ENCODE assay signal across 20 cellular contexts in the genomic region with DNA sequence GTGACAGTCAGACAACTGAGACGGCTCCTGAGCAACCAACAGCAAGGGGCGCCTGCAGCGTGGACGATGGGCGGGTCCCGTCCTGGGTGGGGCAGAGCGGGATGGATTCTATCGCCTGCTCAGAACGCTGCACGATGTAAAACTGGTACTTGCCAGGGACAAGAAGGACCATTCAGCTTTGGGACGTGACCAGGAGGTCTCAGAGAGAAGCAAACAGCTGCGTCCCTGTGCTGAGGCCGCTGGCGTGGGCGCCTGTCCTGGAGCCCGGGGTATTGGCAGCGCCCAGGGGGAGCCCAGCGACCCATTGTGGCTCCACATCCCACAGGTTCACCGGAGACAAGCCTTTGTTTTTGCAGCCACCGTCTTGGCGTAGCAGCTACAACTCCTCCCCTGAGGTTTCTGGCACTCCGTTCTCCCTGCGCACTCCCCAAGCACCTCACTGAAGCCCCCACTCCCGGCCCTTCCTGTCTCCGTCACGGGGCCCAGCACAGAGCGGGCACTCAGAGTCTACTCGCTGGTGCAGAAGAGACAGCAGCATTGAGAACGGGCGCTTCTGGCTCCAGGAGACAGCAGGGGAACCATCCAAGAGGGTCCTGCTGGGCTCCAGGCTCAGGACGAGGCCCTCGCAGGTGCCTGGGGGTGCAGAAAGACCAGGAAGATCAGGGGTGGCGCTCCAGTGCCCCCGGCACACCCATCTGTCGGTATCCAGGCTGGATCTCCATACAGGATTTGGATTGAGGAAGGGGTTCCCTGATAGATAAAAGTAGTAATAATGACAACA. TPM values are rescaled to one million over a fixed set of nuclear protein-coding genes. Genes with fewer than 3 reads are reported as not detected.
DNase-seq lines count a peak whose midpoint lies in the region; ATAC-seq and TF ChIP-seq lines count a peak whose summit lies in the region.
"Had no signal": no experiment of that assay in that cellular context is flagged by ENCODE, and none has a peak within 500 bp of the region (broad histone marks: within the 10 kb centered on the region; RNA-seq: fewer than 3 reads in every experiment).

No MANE protein-coding gene starts in this region.

- no peaks in the 10 kb centered on the region for H3K4me1 ChIP-seq in RWPE2 (ENCODE audit: insufficient read depth, poor library complexity, severe bottlenecking)
- H3K4me1 ChIP-seq in lower lobe of right lung: no peaks in the 10 kb centered on the region
- no peaks in the 10 kb centered on the region for H3K4me1 ChIP-seq in suprapubic skin
- peaks cover 3% of the 10 kb centered on the region; the same call in 1 of the 2 replicates for H3K4me1 ChIP-seq in Karpas-422 (ENCODE audit: low read length)

- TF ChIP-seq CTCF in RWPE2 (IDR thresholded peaks at IDR 0.05; ENCODE audit: poor library complexity, severe bottlenecking) (no peak), lower lobe of right lung (IDR thresholded peaks at IDR 0.05) (no peak), suprapubic skin (IDR thresholded peaks at IDR 0.05) (no peak)

- H3K4me3 ChIP-seq in H7 (ENCODE audit: insufficient read depth, low read depth, low read length) (no peak overlapping the region), RWPE2 (ENCODE audit: severe bottlenecking) (no peak overlapping the region), lower lobe of right lung (no peak overlapping the region), suprapubic skin (no peak overlapping the region), Karpas-422 (ENCODE audit: low read length) (no peak overlapping the region)
- H3K4me3 ChIP-seq: PC-9 had no signal

- TF ChIP-seq EP300 in suprapubic skin (IDR thresholded peaks at IDR 0.05): no peak

- H3K9me3 ChIP-seq in RWPE2 (ENCODE audit: severe bottlenecking) (no peaks in the 10 kb centered on the region), lower lobe of right lung (no peaks in the 10 kb centered on the region), suprapubic skin (no peaks in the 10 kb centered on the region), Karpas-422 (ENCODE audit: low read length) (no peaks in the 10 kb centered on the region)
- H3K9me3 ChIP-seq: SK-N-SH had no signal

- H3K27ac ChIP-seq in RWPE2 (ENCODE audit: poor library complexity, severe bottlenecking) (no peak overlapping the region), lower lobe of right lung (no peak overlapping the region), suprapubic skin (no peak overlapping the region), Karpas-422 (ENCODE audit: low read length) (no peak overlapping the region)
- H3K27ac ChIP-seq: PC-9, RWPE1 had no signal

- ATAC-seq in RWPE2 (ENCODE audit: low read depth) (no peak), lower lobe of right lung (no peak), GM18861 (IDR thresholded peaks at IDR 0.05; ENCODE audit: unreplicated experiment) (no peak), GM21737 (IDR thresholded peaks at IDR 0.05; ENCODE audit: unreplicated experiment) (no peak)

- no peak for TF ChIP-seq POLR2A in suprapubic skin (IDR thresholded peaks at IDR 0.05)

- no peak overlapping the region for H3K4me2 ChIP-seq in Karpas-422 (ENCODE audit: low read depth, low read length, poor library complexity, severe bottlenecking)
- H3K4me2 ChIP-seq: PC-9, SK-N-SH had no signal

- H2AFZ ChIP-seq in Karpas-422 (ENCODE audit: low read length): no peak overlapping the region
- H2AFZ ChIP-seq: PC-9 had no signal

- no peak overlapping the region for H3K9ac ChIP-seq in Karpas-422 (ENCODE audit: low read length)
- H3K9ac ChIP-seq: SK-N-SH had no signal

- no peaks in the 10 kb centered on the region for H3K9me2 ChIP-seq in Karpas-422 (replicated peaks; ENCODE audit: insufficient read depth, low read length)
- H3K9me2 ChIP-seq: SK-N-SH had no signal

- DNase-seq in H7 (peak; percentile 52), RWPE2 (ENCODE audit: low spot score) (peak; percentile 37), lower lobe of right lung (peak; percentile 23), suprapubic skin (ENCODE audit: low spot score in 2 of 2) (peak; percentile 53 to 70), SW480 (ENCODE audit: low spot score) (no peak), Karpas-422 (no peak)
- DNase-seq: COR-L47, DMS 273 treated with DMSO at 0.1 percent for 48 hours, Kasumi-1, NCI-H1694, NCI-H2081 treated with DMSO at 0.1 percent for 48 hours, NCI-H748 treated with DMSO at 0.1 percent for 48 hours, PC-9, SIG-M5, SK-N-SH had no signal

- H4K20me1 ChIP-seq in Karpas-422 (ENCODE audit: insufficient read depth, low read depth, low read length): no peaks in the 10 kb centered on the region

- intact Hi-C loops in lower lobe of right lung (cut with DNase I): no loop called here

- WGBS in suprapubic skin: 84% methylated on average over 35 of the region's 35 CpGs

- H3K27me3 ChIP-seq in H7 (ENCODE audit: control insufficient read depth, insufficient read depth, low read length) (no peaks in the 10 kb centered on the region), RWPE2 (ENCODE audit: insufficient read depth, poor library complexity, severe bottlenecking) (no peaks in the 10 kb centered on the region), lower lobe of right lung (ENCODE audit: low read depth) (peaks cover 17% of the 10 kb centered on the region), suprapubic skin (peaks cover 77% of the 10 kb centered on the region), Karpas-422 (ENCODE audit: low read length) (no peaks in the 10 kb centered on the region; the same call in 1 of the 2 replicates)

- H3K36me3 ChIP-seq in H7 (replicated peaks; ENCODE audit: control insufficient read depth, insufficient read depth, low read length) (no peaks in the 10 kb centered on the region), RWPE2 (ENCODE audit: low read depth) (no peaks in the 10 kb centered on the region), lower lobe of right lung (no peaks in the 10 kb centered on the region), suprapubic skin (no peaks in the 10 kb centered on the region), Karpas-422 (ENCODE audit: insufficient read depth, low read length) (no peaks in the 10 kb centered on the region)

- no peaks in the 10 kb centered on the region for H3K79me2 ChIP-seq in Karpas-422 (ENCODE audit: low read length)

RNA-seq across cellular contexts. Expression of gene KCNG2, which starts 22.1 kb away (rescaled TPM):
- 0.14 and 0.18 TPM in 2 replicates for total RNA-seq in H7 (2014; rRNA removed; shearing (Covaris generic))
- total RNA-seq in lower lobe of right lung: 0.50 TPM
- total RNA-seq in suprapubic skin: not detected
- total RNA-seq in Karpas-422 (2014; rRNA removed; shearing (Covaris generic); ENCODE audit: low replicate concordance): not detected in 2 replicates
- total RNA-seq: CD4-positive, alpha-beta T cell; MCF 10A; PC-9 had no signal

Comparison
In these comparisons a context has a peak if more than half of its experiments do, and no peak if none do; other contexts are left out.
1. DNase-seq: peak in H7 (single experiment), RWPE2 (single experiment), lower lobe of right lung (single experiment) and suprapubic skin (2 of 2); none in SW480 (single experiment) and Karpas-422 (single experiment).